In genomic region chr10:97546441-97547340, GRCh38 we compare ENCODE assay signal across 28 cellular contexts. TPM values are rescaled to one million over a fixed set of nuclear protein-coding genes. Genes with fewer than 3 reads are reported as not detected.
DNase-seq lines count a peak whose midpoint lies in the region; TF ChIP-seq lines count a peak whose summit lies in the region.
"Had no signal": no experiment of that assay in that cellular context is flagged by ENCODE, and none has a peak within 500 bp of the region (broad histone marks: within the 10 kb centered on the region; RNA-seq: fewer than 3 reads in every experiment).

No MANE protein-coding gene starts in this region.

- H3K27ac ChIP-seq in breast epithelium (peak overlapping the region; percentile 14 to 43), mammary epithelial cell (ENCODE audit: insufficient read depth, low read depth, low read length) (no peak overlapping the region), spleen (no peak overlapping the region)
- H3K27ac ChIP-seq: brain microvascular endothelial cell, colonic mucosa, HL-60, transverse colon, VCaP had no signal

- dilution Hi-C loops in mammary epithelial cell (cut with HindIII; ENCODE audit: low sequenced_read_pairs), result loop anchor here (5.0 kb wide), 1 partner anchor 34 kb away; no protein-coding TSS in a partner anchor

- in situ Hi-C loops in mammary epithelial cell (cut with MboI; ENCODE audit: low sequenced_read_pairs in 2 of 2), result no loop called here

- 93% methylated on average over 12 of the region's 20 CpGs for WGBS in mammary epithelial cell (ENCODE audit: low coverage, missing lambda C conversion rate)
- WGBS in spleen, 5 donors, result 59 to 91% (median 81%) methylated on average over 15 to 20 of the region's 20 CpGs

- H3K9ac ChIP-seq in mammary epithelial cell (ENCODE audit: insufficient read depth, low read length), result no peak overlapping the region
- H3K9ac ChIP-seq: SK-N-SH had no signal

- H3K9me3 ChIP-seq in breast epithelium (no peaks in the 10 kb centered on the region), mammary epithelial cell (replicated peaks; ENCODE audit: insufficient read depth, low read length) (no peaks in the 10 kb centered on the region), spleen (no peaks in the 10 kb centered on the region)
- H3K9me3 ChIP-seq: colonic mucosa, SK-N-SH, transverse colon had no signal

- H3K36me3 ChIP-seq in breast epithelium (no peaks in the 10 kb centered on the region), mammary epithelial cell (ENCODE audit: insufficient read depth, low read length) (no peaks in the 10 kb centered on the region), spleen (no peaks in the 10 kb centered on the region)
- H3K36me3 ChIP-seq: brain microvascular endothelial cell, colonic mucosa, transverse colon had no signal

- no peak for TF ChIP-seq POLR2A in breast epithelium (IDR thresholded peaks at IDR 0.05)
- no peak for TF ChIP-seq POLR2A in spleen (IDR thresholded peaks at IDR 0.05)

- TF ChIP-seq CTCF in breast epithelium (IDR thresholded peaks at IDR 0.05) (no peak), mammary epithelial cell (conservative IDR thresholded peaks at IDR 0.05 in 1 of 2, IDR thresholded peaks at IDR 0.05 in 1 of 2; ENCODE audit: extremely low read depth in 1 of 2, insufficient read depth in 1 of 2, low read depth in 1 of 2, low read length in 2 of 2) (no peak), spleen (IDR thresholded peaks at IDR 0.05 in 8 of 11, conservative IDR thresholded peaks at IDR 0.05 in 3 of 11) (no peak)

- H3K27me3 ChIP-seq in breast epithelium, result no peaks in the 10 kb centered on the region
- H3K27me3 ChIP-seq in mammary epithelial cell (ENCODE audit: insufficient read depth, low read length), result no peaks in the 10 kb centered on the region
- no peaks in the 10 kb centered on the region for H3K27me3 ChIP-seq in spleen (replicated peaks in 1 of 7)
- H3K27me3 ChIP-seq: brain microvascular endothelial cell, colonic mucosa, transverse colon had no signal

- no peaks in the 10 kb centered on the region for H4K20me1 ChIP-seq in mammary epithelial cell (ENCODE audit: insufficient read depth, low read length)

- H3K4me3 ChIP-seq in breast epithelium, result no peak overlapping the region
- no peak overlapping the region for H3K4me3 ChIP-seq in mammary epithelial cell (replicated peaks in 1 of 3; ENCODE audit: insufficient read depth in 1 of 3, low read depth in 2 of 3, low read length in 3 of 3)
- H3K4me3 ChIP-seq in spleen, result no peak overlapping the region
- H3K4me3 ChIP-seq: colonic mucosa, transverse colon had no signal

- peaks cover 54% of the 10 kb centered on the region for H3K79me2 ChIP-seq in mammary epithelial cell (ENCODE audit: insufficient read depth, low read length)

- BruUV-seq in mammary epithelial cell (replicated peaks; lab: Mats Ljungman, UMichigan), result no TSS peak

- H3K4me1 ChIP-seq in breast epithelium (peaks cover 21 to 23% of the 10 kb centered on the region in 2 donors), mammary epithelial cell (ENCODE audit: insufficient read depth, low read length) (peaks cover 56% of the 10 kb centered on the region), spleen (peaks cover 3 to 36% (median 23%) of the 10 kb centered on the region in 6 donors)
- H3K4me1 ChIP-seq: colonic mucosa had no signal

- DNase-seq in breast epithelium (ENCODE audit: low spot score in 2 of 2) (no peak), mammary epithelial cell (no peak), myocyte (ENCODE audit: low read depth) (peak; percentile 74), spleen (peak; percentile 45), NCI-H187 (lab: John Stamatoyannopoulos, UW) (no peak), ureter (ENCODE audit: low spot score) (no peak)
- DNase-seq: 8988T; activated CD4-positive, alpha-beta T cell treated with anti-CD3 and anti-CD28 coated beads, Interleukin-2, amount 50 U/mL, for 48 hours; activated effector memory CD4-positive, alpha-beta T cell treated with anti-CD3 and anti-CD28 coated beads, Interleukin-2, amount 50 U/mL, for 16 hours; activated naive CD8-positive, alpha-beta T cell treated with anti-CD3 and anti-CD28 coated beads, Interleukin-2, amount 50 U/mL, for 24 hours; brain microvascular endothelial cell; CD8-positive, alpha-beta memory T cell; colonic mucosa; DMS153; H9; naive B cell; NCI-H1436; NCI-H524 treated with DMSO at 0.1 percent for 48 hours; right cardiac atrium; SK-N-SH; stimulated activated CD4-positive, alpha-beta T cell treated with anti-CD3 and anti-CD28 coated beads, Interleukin-15, amount 100 ng/mL, for 24 hours; stimulated activated CD8-positive, alpha-beta memory T cell treated with anti-CD3 and anti-CD28 coated beads, Interleukin-4, amount 100 ng/mL, for 48 hours; transverse colon had no signal

- CTCF ChIA-PET in mammary epithelial cell (lab: Charles Lee; ENCODE audit: low non-redundant PET), result no interaction called here

- no peak overlapping the region for H2AFZ ChIP-seq in mammary epithelial cell (ENCODE audit: low read depth, low read length)

- H3K4me2 ChIP-seq in mammary epithelial cell (ENCODE audit: insufficient read depth, low read depth, low read length), result no peak overlapping the region
- H3K4me2 ChIP-seq: SK-N-SH had no signal

- intact Hi-C loops in breast epithelium (cut with DNase I; ENCODE audit: low total_unique reads) (loop anchor here (10.0 kb wide), 1 partner anchor 82 kb away; no protein-coding TSS in a partner anchor), mammary epithelial cell (cut with micrococcal nuclease) (no loop called here), spleen (cut with DNase I; ENCODE audit: low total_unique reads) (no loop called here)

RNA-seq across cellular contexts. Expression of gene ANKRD2, which starts 25.9 kb away (rescaled TPM):
- total RNA-seq in breast epithelium (not detected), mammary epithelial cell (under 1 TPM; 0.47 to 0.83 TPM), myocyte (61.9 and 115 TPM in 2 replicates), spleen (not detected), ureter (1.1 TPM)
- polyA plus RNA-seq in mammary epithelial cell (0.87 TPM), spleen (under 1 TPM; 0.10 to 0.52 (median 0.18) TPM)
- not detected for polyA minus RNA-seq in mammary epithelial cell
- polyA plus RNA-seq in myocyte (2012), result 4.7 TPM
- total RNA-seq: CD8-positive, alpha-beta memory T cell; glomerular endothelial cell; H9; transverse colon had no signal
- polyA plus RNA-seq: CD8-positive, alpha-beta memory T cell had no signal

RNA-seq across cellular contexts. Expression of gene HOGA1, which starts 37.5 kb away (rescaled TPM):
- 10 to 100 TPM in 1 of 3 donors, 1 to 10 TPM in 2; 1.9 to 11.0 (median 2.3) TPM for total RNA-seq in breast epithelium
- 1 to 10 TPM in 1 of 2 donors, under 1 TPM in 1; 0.17 to 1.8 TPM for total RNA-seq in mammary epithelial cell
- 0.32 TPM for polyA plus RNA-seq in mammary epithelial cell
- not detected for polyA minus RNA-seq in mammary epithelial cell
- 1.1 and 1.8 TPM in 2 replicates for total RNA-seq in myocyte
- 0.67 TPM for polyA plus RNA-seq in myocyte (2012)
- under 1 TPM in 2 of 7 donors, not detected in 5; 0.19 to 0.32 TPM for total RNA-seq in spleen
- under 1 TPM; 0.11 to 0.42 (median 0.15) TPM for polyA plus RNA-seq in spleen
- total RNA-seq in ureter, result 1.3 TPM
- total RNA-seq: CD8-positive, alpha-beta memory T cell; transverse colon had no signal
- polyA plus RNA-seq: CD8-positive, alpha-beta memory T cell had no signal

RNA-seq across cellular contexts. Expression of gene C10orf62, which starts 42.8 kb away (rescaled TPM):
- total RNA-seq in breast epithelium, result under 1 TPM in 2 of 3 donors, not detected in 1; 0.32 to 0.33 TPM
- total RNA-seq in mammary epithelial cell, result not detected
- polyA plus RNA-seq in mammary epithelial cell, result 0.05 TPM
- polyA minus RNA-seq in mammary epithelial cell, result not detected
- 0.62 TPM in 1 of 2 replicates, not detected in the other for total RNA-seq in myocyte
- polyA plus RNA-seq in myocyte (2012), result not detected
- not detected for total RNA-seq in spleen
- not detected for polyA plus RNA-seq in spleen
- total RNA-seq in ureter, result not detected
- total RNA-seq: CD8-positive, alpha-beta memory T cell; colonic mucosa; fibroblast of lung; glomerular endothelial cell; kidney epithelial cell; transverse colon had no signal
- polyA plus RNA-seq: CD8-positive, alpha-beta memory T cell; fibroblast of lung had no signal

RNA-seq across cellular contexts. Expression of gene UBTD1, which starts 48.0 kb away (rescaled TPM):
- total RNA-seq in breast epithelium (10 to 100 TPM in 2 of 3 donors, 1 to 10 TPM in 1; 9.9 to 14.7 (median 12.4) TPM), mammary epithelial cell (10 to 100 TPM; 21.4 to 30.0 TPM), myocyte (81.1 and 95.8 TPM in 2 replicates), spleen (10 to 100 TPM in 6 of 7 donors, 1 to 10 TPM in 1; 8.0 to 17.6 (median 12.1) TPM), ureter (6.2 TPM)
- polyA plus RNA-seq in mammary epithelial cell (27.4 TPM), spleen (10 to 100 TPM in 1 of 3 donors, 1 to 10 TPM in 2; 4.5 to 11.5 (median 6.8) TPM)
- 12.2 TPM for polyA minus RNA-seq in mammary epithelial cell
- polyA plus RNA-seq in myocyte (2012), result 60.0 TPM

RNA-seq across cellular contexts. Expression of gene MMS19, which starts 48.5 kb away (rescaled TPM):
- total RNA-seq in breast epithelium (100 to 1,000 TPM in 1 of 3 donors, 10 to 100 TPM in 2; 73.0 to 109 (median 78.7) TPM), mammary epithelial cell (10 to 100 TPM; 69.7 to 74.2 TPM), myocyte (149 and 168 TPM in 2 replicates), spleen (10 to 100 TPM; 54.5 to 91.5 (median 59.7) TPM), ureter (71.5 TPM)
- polyA plus RNA-seq in mammary epithelial cell (86.2 TPM), spleen (100 to 1,000 TPM in 1 of 3 donors, 10 to 100 TPM in 2; 53.5 to 101 (median 78.7) TPM)
- 104 TPM for polyA minus RNA-seq in mammary epithelial cell
- polyA plus RNA-seq in myocyte (2012), result 86.0 TPM

Comparison
In these comparisons a context has a peak if more than half of its experiments do, and no peak if none do; other contexts are left out.
1. H3K27ac ChIP-seq: peak in breast epithelium (2 of 2); none in mammary epithelial cell (single experiment) and spleen (0 of 8).
2. DNase-seq: peak in myocyte (single experiment) and spleen (single experiment); none in breast epithelium (0 of 2), mammary epithelial cell (single experiment), NCI-H187 (0 of 2) and ureter (single experiment).
3. RNA of gene ANKRD2, which starts 25.9 kb away (total RNA-seq): 61.9 to 115 TPM in myocyte; 1.1 TPM in ureter (single experiment), 0.47 to 0.83 TPM in mammary epithelial cell, not detected in spleen and not detected in breast epithelium; every median in the first group is over 10 times any median in the second.